In genomic region chr3:158642005-158642404, GRCh38 we compare ENCODE assay signal across 21 cellular contexts. TPM values are rescaled to one million over a fixed set of nuclear protein-coding genes. Genes with fewer than 3 reads are reported as not detected.
DNase-seq lines count a peak whose midpoint lies in the region; ATAC-seq, FAIRE-seq and TF ChIP-seq lines count a peak whose summit lies in the region.
"Had no signal": no experiment of that assay in that cellular context is flagged by ENCODE, and none has a peak within 500 bp of the region (broad histone marks: within the 10 kb centered on the region; RNA-seq: fewer than 3 reads in every experiment).

No MANE protein-coding gene starts in this region.

- peak in 1 of 2 experiments; percentile 32; a peak in 3 of 4 replicates for TF ChIP-seq RAD21 in K562 (CRISPR knock-in tag; conservative IDR thresholded peaks at IDR 0.05 in 1 of 2, IDR thresholded peaks at IDR 0.05 in 1 of 2)

- intact Hi-C loops in CD4-positive, alpha-beta T cell (cut with DNase I, micrococcal nuclease) = loop anchor here (5.0 to 10.0 kb wide), 3 partner anchors 160 to 1923 kb away; partner anchors contain the start of genes KPNA4 (in 1 of the 2) and MFSD1 (in 1 of the 2)
- intact Hi-C loops in K562 (cut with micrococcal nuclease) (loop anchor here (10.0 kb wide), 1 partner anchor 67 kb away; the partner anchor contains the start of gene MLF1), vagina (cut with DNase I) (no loop called here)

- no peaks in the 10 kb centered on the region; the same call in 1 of the 2 replicates for H4K20me1 ChIP-seq in K562 (replicated peaks; ENCODE audit: control insufficient read depth, insufficient read depth, low read length)

- H3K4me1 Mint-ChIP-seq in CD4-positive, CD25-positive, alpha-beta regulatory T cell = peaks cover 5 to 42% (median 27%) of the 10 kb centered on the region in 4 donors
- H3K4me1 Mint-ChIP-seq in CD4-positive, alpha-beta T cell (ENCODE audit: low read depth) = peaks cover 41% of the 10 kb centered on the region

- in situ Hi-C loops in K562 (cut with MboI) = no loop called here

- 13% methylated on average over 7 of the region's 7 CpGs for WGBS in K562 (ENCODE audit: insufficient coverage, low coverage, missing lambda C conversion rate)

- no peaks in the 10 kb centered on the region for H3K9me1 ChIP-seq in K562 (ENCODE audit: control insufficient read depth, insufficient read depth, low read length)

- H3K9ac ChIP-seq in K562 (ENCODE audit: insufficient read depth in 1 of 2, low read depth in 2 of 2, low read length in 2 of 2) = no peak overlapping the region

- H3K4me1 ChIP-seq in CD4-positive, CD25-positive, alpha-beta regulatory T cell (ENCODE audit: control insufficient read depth, insufficient read depth, low read length, poor library complexity, severe bottlenecking) = peaks cover 15% of the 10 kb centered on the region
- H3K4me1 ChIP-seq in K562 (replicated peaks in 1 of 2; ENCODE audit: control insufficient read depth in 2 of 2, insufficient read depth in 2 of 2, low read length in 2 of 2) (peaks cover 9 to 16% of the 10 kb centered on the region in 2 experiments; a peak in 4 of 5 replicates), vagina (peaks cover 22% of the 10 kb centered on the region)

- peak overlapping the region; percentile 78 for H2AFZ ChIP-seq in K562 (ENCODE audit: low read depth, low read length)

- H3K36me3 Mint-ChIP-seq in CD4-positive, CD25-positive, alpha-beta regulatory T cell = peaks cover 6% of the 10 kb centered on the region
- H3K36me3 Mint-ChIP-seq in CD4-positive, alpha-beta T cell (ENCODE audit: low read depth) = peaks cover 16% of the 10 kb centered on the region

- peak; percentile 40 for FAIRE-seq in K562 (lab: Jason Lieb, UNC)
- FAIRE-seq: GM12891, H1 had no signal

- no TSS peak for BruUV-seq in K562 (replicated peaks; lab: Mats Ljungman, UMichigan)

- H3K4me2 ChIP-seq in K562 (ENCODE audit: insufficient read depth, low read length) = peak overlapping the region; percentile 29; the same call in 1 of the 2 replicates

- POLR2A ChIA-PET in CD4-positive, alpha-beta T cell (lab: Charles Lee) = interaction anchor here (1.5 kb wide), 1 partner anchor 160 kb away, joined by 5 read pairs; the partner anchor contains the start of gene MFSD1
- POLR2A ChIA-PET in K562 (lab: Yijun Ruan, JAX) = interaction anchor here (1.2 to 1.4 kb wide), 2 partner anchors 11 to 17 kb away, joined by 3 to 4 read pairs; no protein-coding TSS in a partner anchor

- TF ChIP-seq EP300 in K562 (IDR thresholded peaks at IDR 0.05; ENCODE audit: low read length) = no peak; the same call in 1 of the 2 replicates

- peak overlapping the region in 3 of 4 donors; percentile 25 to 81 (median 34) for H3K4me3 Mint-ChIP-seq in CD4-positive, CD25-positive, alpha-beta regulatory T cell
- peak overlapping the region; percentile 50 for H3K4me3 Mint-ChIP-seq in CD4-positive, alpha-beta T cell

- CTCF ChIA-PET in CD4-positive, alpha-beta T cell (lab: Charles Lee) = no interaction called here
- CTCF ChIA-PET in K562 (lab: Yijun Ruan, JAX; ENCODE audit: low intra/inter-chr PET ratio) = no interaction called here

- H3K79me2 ChIP-seq in K562 (ENCODE audit: control insufficient read depth, insufficient read depth, low read length) = peaks cover 28% of the 10 kb centered on the region

- ATAC-seq in CD4-positive, CD25-positive, alpha-beta regulatory T cell (ENCODE audit: low read depth in 2 of 2) = no peak
- no peak for ATAC-seq in CD4-positive, alpha-beta T cell (ENCODE audit: poor library complexity)
- ATAC-seq in K562 = peak; percentile 64

- H3K9me3 ChIP-seq in CD4-positive, CD25-positive, alpha-beta regulatory T cell (ENCODE audit: control insufficient read depth in 2 of 2, low read length in 2 of 2) = no peaks in the 10 kb centered on the region
- H3K9me3 ChIP-seq in CD4-positive, alpha-beta T cell (ENCODE audit: control insufficient read depth, low read length) = no peaks in the 10 kb centered on the region
- H3K9me3 ChIP-seq in K562 (replicated peaks; ENCODE audit: control insufficient read depth, insufficient read depth, low read depth, low read length) (no peaks in the 10 kb centered on the region), vagina (no peaks in the 10 kb centered on the region)

- peak overlapping the region; percentile 32 for H3K4me3 ChIP-seq in CD4-positive, CD25-positive, alpha-beta regulatory T cell (ENCODE audit: low read depth, low read length)
- H3K4me3 ChIP-seq in K562 (no peak overlapping the region), vagina (no peak overlapping the region)
- H3K4me3 ChIP-seq: SK-N-MC had no signal

- TF ChIP-seq POLR2A in K562 (conservative IDR thresholded peaks at IDR 0.05) = no peak
- TF ChIP-seq POLR2A in vagina (IDR thresholded peaks at IDR 0.05) = no peak

- DNase-seq in CD4-positive, CD25-positive, alpha-beta regulatory T cell = peak in 2 of 3 donors; percentile 37 to 40
- no peak for DNase-seq in CD4-positive, alpha-beta T cell
- peak; percentile 22 for DNase-seq in SK-N-DZ (ENCODE audit: low spot score)
- DNase-seq in K562 (ENCODE audit: extremely low read depth in 1 of 4, low spot score in 3 of 4) = peak in 2 of 4 experiments; percentile 34 to 72
- DNase-seq in COLO829 (ENCODE audit: low spot score) = no peak
- no peak for DNase-seq in vagina (ENCODE audit: extremely low spot score in 2 of 2)
- DNase-seq in stimulated activated CD4-positive, alpha-beta T cell treated with anti-CD3 and anti-CD28 coated beads, Interleukin-4, amount 100 ng/mL, for 1 hour = no peak
- DNase-seq: ACHN, C1 segment of cervical spinal cord, EL, KBM-7, NCI-H1105, NCI-H1694, NCI-H2227 treated with DMSO at 0.1 percent for 48 hours, NCI-H510A treated with DMSO at 0.1 percent for 48 hours, NCI-H774, OCI-M1, Right ventricle myocardium superior had no signal

- no peaks in the 10 kb centered on the region for H3K27me3 ChIP-seq in CD4-positive, CD25-positive, alpha-beta regulatory T cell (ENCODE audit: control insufficient read depth, insufficient read depth, low read length)
- no peaks in the 10 kb centered on the region for H3K27me3 ChIP-seq in CD4-positive, alpha-beta T cell (ENCODE audit: control insufficient read depth, insufficient read depth, low read length)
- no peaks in the 10 kb centered on the region for H3K27me3 ChIP-seq in K562 (ENCODE audit: control insufficient read depth in 2 of 2, insufficient read depth in 2 of 2, low read length in 2 of 2)
- H3K27me3 ChIP-seq in vagina = no peaks in the 10 kb centered on the region

- H3K9me3 Mint-ChIP-seq in CD4-positive, CD25-positive, alpha-beta regulatory T cell = no peaks in the 10 kb centered on the region
- H3K9me3 Mint-ChIP-seq in CD4-positive, alpha-beta T cell = no peaks in the 10 kb centered on the region

- TF ChIP-seq CTCF in CD4-positive, alpha-beta T cell (IDR thresholded peaks at IDR 0.05) = no peak
- 0 out of 6 replicates have a peak, but pooled peaks of 1 of the 3 experiments have one; percentile 2 for TF ChIP-seq CTCF in K562 (IDR thresholded peaks at IDR 0.05 in 2 of 3, conservative IDR thresholded peaks at IDR 0.05 in 1 of 3; ENCODE audit: insufficient read depth in 2 of 3, low read depth in 1 of 3, low read length in 3 of 3)
- no peak for TF ChIP-seq CTCF in vagina (IDR thresholded peaks at IDR 0.05)

- peaks cover 4% of the 10 kb centered on the region for H3K27me3 Mint-ChIP-seq in CD4-positive, CD25-positive, alpha-beta regulatory T cell
- no peaks in the 10 kb centered on the region for H3K27me3 Mint-ChIP-seq in CD4-positive, alpha-beta T cell

- peak overlapping the region in 1 of 3 donors; percentile 28 for H3K27ac Mint-ChIP-seq in CD4-positive, CD25-positive, alpha-beta regulatory T cell
- peak overlapping the region; percentile 45 for H3K27ac Mint-ChIP-seq in CD4-positive, alpha-beta T cell

- H3K27ac ChIP-seq in CD4-positive, CD25-positive, alpha-beta regulatory T cell (ENCODE audit: insufficient read depth, low read length, poor library complexity, severe bottlenecking) = no peak overlapping the region
- H3K27ac ChIP-seq in CD4-positive, alpha-beta T cell (ENCODE audit: low read depth, low read length) = no peak overlapping the region
- peak overlapping the region; percentile 48 for H3K27ac ChIP-seq in K562 (ENCODE audit: extremely low read depth, low read depth, low read length)
- H3K27ac ChIP-seq in vagina = no peak overlapping the region
- H3K27ac ChIP-seq: SK-N-MC had no signal

- peaks cover 6% of the 10 kb centered on the region for H3K36me3 ChIP-seq in CD4-positive, CD25-positive, alpha-beta regulatory T cell (ENCODE audit: control insufficient read depth, insufficient read depth, low read length)
- H3K36me3 ChIP-seq in K562 (ENCODE audit: control insufficient read depth, insufficient read depth, low read length) = peaks cover 14% of the 10 kb centered on the region
- H3K36me3 ChIP-seq in vagina = no peaks in the 10 kb centered on the region

RNA-seq across cellular contexts. Expression of gene GFM1, which starts 2.3 kb away (rescaled TPM):
- total RNA-seq in CD4-positive, CD25-positive, alpha-beta regulatory T cell = 36.9 TPM
- polyA plus RNA-seq in CD4-positive, CD25-positive, alpha-beta regulatory T cell = 10 to 100 TPM; 22.2 to 36.0 (median 31.1) TPM
- total RNA-seq in CD4-positive, alpha-beta T cell = 10 to 100 TPM; 27.5 to 29.4 TPM
- 34.7 and 56.0 TPM in 2 replicates for polyA plus RNA-seq in SK-N-DZ (2014; cell fraction: cytosol; rRNA removed)
- polyA plus RNA-seq in SK-N-DZ (2014; cell fraction: nucleus; rRNA removed) = 64.4 and 85.0 TPM in 2 replicates
- 45.4 and 126 TPM in 2 replicates for total RNA-seq in K562 (2011; cell fraction: chromatin; rRNA removed; ENCODE audit: low replicate concordance)
- 31.7 and 37.6 TPM in 2 replicates for total RNA-seq in K562 (2011; cell fraction: nucleolus; rRNA removed)
- total RNA-seq in K562 (2011; cell fraction: nucleoplasm; rRNA removed) = 67.2 and 108 TPM in 2 replicates
- total RNA-seq in K562 (2014; rRNA removed) = 70.0 and 81.6 TPM in 2 replicates
- 85.2 and 92.0 TPM in 2 replicates for total RNA-seq in K562 (2014; rRNA removed; fragmentation: Illumina TruSeq; extraction: Trizol)
- total RNA-seq in K562 (2015; rRNA removed; fragmentation: Illumina TruSeq; extraction: Trizol) = 75.1 and 78.3 TPM in 2 replicates
- total RNA-seq in K562 (2021) = 79.0 and 86.7 TPM in 2 replicates
- 33.1 and 54.9 TPM in 2 replicates for polyA plus RNA-seq in K562 (2011; rRNA removed)
- 13.9 and 15.4 TPM in 2 replicates for polyA plus RNA-seq in K562 (2011; cell fraction: cytosol; rRNA removed)
- 39.9 and 48.2 TPM in 2 replicates for polyA plus RNA-seq in K562 (2011; cell fraction: nucleus; rRNA removed)
- polyA plus RNA-seq in K562 (2012) = 24.3 and 41.2 TPM in 2 replicates
- polyA plus RNA-seq in K562 (2014; fragmentation: Illumina TruSeq; extraction: Trizol) = 64.8 and 68.5 TPM in 2 replicates
- 10 to 100 TPM; 38.9 to 49.9 TPM for polyA plus RNA-seq in K562 (2014; fragmentation: Nextera tagmentation; extraction: Ambion mirVana)
- 52.8 and 68.7 TPM in 2 replicates for polyA plus RNA-seq in K562 (2014; rRNA removed)
- polyA minus RNA-seq in K562 (2011; rRNA and poly(A)+ RNA removed) = 118 and 146 TPM in 2 replicates
- polyA minus RNA-seq in K562 (2011; cell fraction: cytosol; rRNA and poly(A)+ RNA removed) = 23.9 and 41.8 TPM in 2 replicates
- polyA minus RNA-seq in K562 (2011; cell fraction: nucleus; rRNA and poly(A)+ RNA removed) = 52.4 and 86.2 TPM in 2 replicates
- 31.7 TPM for total RNA-seq in vagina

RNA-seq across cellular contexts. Expression of gene LXN, which starts 30.4 kb away (rescaled TPM):
- 6.6 TPM for total RNA-seq in CD4-positive, CD25-positive, alpha-beta regulatory T cell
- 10 to 100 TPM; 23.1 to 31.9 (median 24.7) TPM for polyA plus RNA-seq in CD4-positive, CD25-positive, alpha-beta regulatory T cell
- total RNA-seq in CD4-positive, alpha-beta T cell = 1 to 10 TPM; 2.1 to 3.0 TPM
- polyA plus RNA-seq in SK-N-DZ (2014; cell fraction: cytosol; rRNA removed) = not detected in 2 replicates
- polyA plus RNA-seq in SK-N-DZ (2014; cell fraction: nucleus; rRNA removed) = not detected in 2 replicates
- not detected in 2 replicates for total RNA-seq in K562 (2011; cell fraction: chromatin; rRNA removed; ENCODE audit: low replicate concordance)
- not detected in 2 replicates for total RNA-seq in K562 (2011; cell fraction: nucleolus; rRNA removed)
- not detected in 2 replicates for total RNA-seq in K562 (2011; cell fraction: nucleoplasm; rRNA removed)
- total RNA-seq in K562 (2014; rRNA removed) = not detected in 2 replicates
- total RNA-seq in K562 (2014; rRNA removed; fragmentation: Illumina TruSeq; extraction: Trizol) = not detected in 2 replicates
- not detected in 2 replicates for total RNA-seq in K562 (2015; rRNA removed; fragmentation: Illumina TruSeq; extraction: Trizol)
- total RNA-seq in K562 (2021) = 0.13 and 0.34 TPM in 2 replicates
- not detected in 2 replicates for polyA plus RNA-seq in K562 (2011; rRNA removed)
- polyA plus RNA-seq in K562 (2011; cell fraction: cytosol; rRNA removed) = not detected in 2 replicates
- not detected in 2 replicates for polyA plus RNA-seq in K562 (2011; cell fraction: nucleus; rRNA removed)
- polyA plus RNA-seq in K562 (2012) = not detected in 2 replicates
- polyA plus RNA-seq in K562 (2014; fragmentation: Illumina TruSeq; extraction: Trizol) = not detected in 2 replicates
- under 1 TPM in 1 of 2 experiments, not detected in 1; 0.08 TPM for polyA plus RNA-seq in K562 (2014; fragmentation: Nextera tagmentation; extraction: Ambion mirVana)
- polyA plus RNA-seq in K562 (2014; rRNA removed) = not detected in 2 replicates
- polyA minus RNA-seq in K562 (2011; rRNA and poly(A)+ RNA removed) = not detected in 2 replicates
- polyA minus RNA-seq in K562 (2011; cell fraction: cytosol; rRNA and poly(A)+ RNA removed) = not detected in 2 replicates
- not detected in 2 replicates for polyA minus RNA-seq in K562 (2011; cell fraction: nucleus; rRNA and poly(A)+ RNA removed)
- total RNA-seq in vagina = 22.6 TPM

Comparison
In these comparisons a context has a peak if more than half of its experiments do, and no peak if none do; other contexts are left out.
1. DNase-seq: peak in CD4-positive, CD25-positive, alpha-beta regulatory T cell (2 of 3) and SK-N-DZ (single experiment); none in CD4-positive, alpha-beta T cell (0 of 10), COLO829 (single experiment), vagina (0 of 2) and stimulated activated CD4-positive, alpha-beta T cell treated with anti-CD3 and anti-CD28 coated beads, Interleukin-4, amount 100 ng/mL, for 1 hour (single experiment).